ENCODE assay signal across 13 cellular contexts in genomic region chr11:107856180-107856980, GRCh38. TPM values are rescaled to one million over a fixed set of nuclear protein-coding genes. Genes with fewer than 3 reads are reported as not detected.
DNase-seq lines count a peak whose midpoint lies in the region; ATAC-seq lines count a peak whose summit lies in the region.
"Had no signal": no experiment of that assay in that cellular context is flagged by ENCODE, and none has a peak within 500 bp of the region (broad histone marks: within the 10 kb centered on the region; RNA-seq: fewer than 3 reads in every experiment).

No MANE protein-coding gene starts in this region.

- H3K36me3 Mint-ChIP-seq in CD8-positive, alpha-beta memory T cell, result peaks cover 0 to 9% (median 3%) of the 10 kb centered on the region in 3 donors
- H3K36me3 Mint-ChIP-seq in activated naive CD8-positive, alpha-beta T cell treated with anti-CD3 and anti-CD28 coated beads, Interleukin-2, amount 50 U/mL, for 24 hours (ENCODE audit: low read depth), result peaks cover 21% of the 10 kb centered on the region
- H3K36me3 Mint-ChIP-seq in naive thymus-derived CD4-positive, alpha-beta T cell, result peaks cover 0 to 3% (median 0%) of the 10 kb centered on the region in 5 donors

- no peaks in the 10 kb centered on the region for H3K9me3 Mint-ChIP-seq in CD8-positive, alpha-beta memory T cell
- H3K9me3 Mint-ChIP-seq in activated naive CD8-positive, alpha-beta T cell treated with anti-CD3 and anti-CD28 coated beads, Interleukin-2, amount 50 U/mL, for 24 hours, result no peaks in the 10 kb centered on the region
- no peaks in the 10 kb centered on the region for H3K9me3 Mint-ChIP-seq in naive thymus-derived CD4-positive, alpha-beta T cell

- H3K4me3 Mint-ChIP-seq in CD8-positive, alpha-beta memory T cell, result peak overlapping the region in 6 of 7 donors; percentile 15 to 100 (median 84)
- H3K4me3 Mint-ChIP-seq in activated naive CD8-positive, alpha-beta T cell treated with anti-CD3 and anti-CD28 coated beads, Interleukin-2, amount 50 U/mL, for 24 hours, result peak overlapping the region; percentile 95
- H3K4me3 Mint-ChIP-seq in naive thymus-derived CD4-positive, alpha-beta T cell, result peak overlapping the region in 7 of 10 donors; percentile 5 to 95 (median 33)

- H3K27ac Mint-ChIP-seq in CD8-positive, alpha-beta memory T cell, result peak overlapping the region in 6 of 8 donors; percentile 24 to 87 (median 64)
- H3K27ac Mint-ChIP-seq in activated naive CD8-positive, alpha-beta T cell treated with anti-CD3 and anti-CD28 coated beads, Interleukin-2, amount 50 U/mL, for 24 hours, result peak overlapping the region; percentile 9
- H3K27ac Mint-ChIP-seq in naive thymus-derived CD4-positive, alpha-beta T cell, result peak overlapping the region in 2 of 9 donors; percentile 54 to 57

- peaks cover 23 to 39% (median 35%) of the 10 kb centered on the region in 3 donors for H3K4me1 Mint-ChIP-seq in CD8-positive, alpha-beta memory T cell
- peaks cover 38% of the 10 kb centered on the region for H3K4me1 Mint-ChIP-seq in activated naive CD8-positive, alpha-beta T cell treated with anti-CD3 and anti-CD28 coated beads, Interleukin-2, amount 50 U/mL, for 24 hours
- H3K4me1 Mint-ChIP-seq in naive thymus-derived CD4-positive, alpha-beta T cell, result peaks cover 5 to 33% (median 26%) of the 10 kb centered on the region in 7 donors

- no peak for ATAC-seq in activated naive CD8-positive, alpha-beta T cell treated with anti-CD3 and anti-CD28 coated beads, Interleukin-2, amount 50 U/mL, for 24 hours
- ATAC-seq in naive thymus-derived CD4-positive, alpha-beta T cell, result no peak
- no peak for ATAC-seq in GM18909 (IDR thresholded peaks at IDR 0.05; ENCODE audit: poor library complexity, unreplicated experiment)

- no peaks in the 10 kb centered on the region for H3K9me3 ChIP-seq in CD8-positive, alpha-beta memory T cell (ENCODE audit: low read length)
- no peaks in the 10 kb centered on the region for H3K9me3 ChIP-seq in HUES48 (ENCODE audit: control insufficient read depth, insufficient read depth, low read length)
- H3K9me3 ChIP-seq in naive thymus-derived CD4-positive, alpha-beta T cell (ENCODE audit: control insufficient read depth in 2 of 3, low read length in 3 of 3), result no peaks in the 10 kb centered on the region
- H3K9me3 ChIP-seq: adrenal gland, neutrophil had no signal

- DNase-seq in CD8-positive, alpha-beta memory T cell, result no peak
- no peak for DNase-seq in activated naive CD8-positive, alpha-beta T cell treated with anti-CD3 and anti-CD28 coated beads, Interleukin-2, amount 50 U/mL, for 24 hours
- DNase-seq in naive thymus-derived CD4-positive, alpha-beta T cell, result no peak
- DNase-seq in hepatic stellate cell (ENCODE audit: low spot score), result no peak
- DNase-seq in NCI-H1436 (lab: John Stamatoyannopoulos, UW), result no peak
- no peak for DNase-seq in A172 (ENCODE audit: low spot score)
- DNase-seq: adrenal gland; DMS79 treated with DMSO at 0.1 percent for 48 hours; NCI-H1048; NK-92 treated with Interleukin-12 subunit alpha and Interleukin-12 subunit beta, amount 100 ng/mL, for 24 hours had no signal

- H3K27ac ChIP-seq in CD8-positive, alpha-beta memory T cell (ENCODE audit: low read depth, low read length), result no peak overlapping the region
- no peak overlapping the region for H3K27ac ChIP-seq in HUES48 (ENCODE audit: low read depth, low read length)
- no peak overlapping the region for H3K27ac ChIP-seq in naive thymus-derived CD4-positive, alpha-beta T cell (ENCODE audit: low read depth, low read length)
- H3K27ac ChIP-seq: adrenal gland, neutrophil had no signal

- H3K4me1 ChIP-seq in CD8-positive, alpha-beta memory T cell (ENCODE audit: insufficient read depth, low read length), result peaks cover 3% of the 10 kb centered on the region
- peaks cover 12% of the 10 kb centered on the region for H3K4me1 ChIP-seq in HUES48 (ENCODE audit: control insufficient read depth, insufficient read depth, low read length)
- no peaks in the 10 kb centered on the region for H3K4me1 ChIP-seq in naive thymus-derived CD4-positive, alpha-beta T cell (ENCODE audit: control insufficient read depth in 2 of 2, insufficient read depth in 2 of 2, low read length in 2 of 2)

- H3K27me3 ChIP-seq in CD8-positive, alpha-beta memory T cell (ENCODE audit: insufficient read depth, low read length, poor library complexity, severe bottlenecking), result no peaks in the 10 kb centered on the region
- H3K27me3 ChIP-seq in HUES48 (ENCODE audit: control insufficient read depth, insufficient read depth, low read length), result peaks cover 11% of the 10 kb centered on the region
- no peaks in the 10 kb centered on the region for H3K27me3 ChIP-seq in naive thymus-derived CD4-positive, alpha-beta T cell (ENCODE audit: control insufficient read depth in 2 of 2, insufficient read depth in 2 of 2, low read length in 2 of 2)
- H3K27me3 ChIP-seq: adrenal gland had no signal

- CTCF ChIA-PET in CD8-positive, alpha-beta memory T cell (lab: Charles Lee), result no interaction called here
- CTCF ChIA-PET in naive thymus-derived CD4-positive, alpha-beta T cell (lab: Charles Lee), result no interaction called here

- no peaks in the 10 kb centered on the region for H3K27me3 Mint-ChIP-seq in CD8-positive, alpha-beta memory T cell
- peaks cover 4% of the 10 kb centered on the region for H3K27me3 Mint-ChIP-seq in activated naive CD8-positive, alpha-beta T cell treated with anti-CD3 and anti-CD28 coated beads, Interleukin-2, amount 50 U/mL, for 24 hours
- peaks cover 0 to 6% (median 0%) of the 10 kb centered on the region in 5 donors for H3K27me3 Mint-ChIP-seq in naive thymus-derived CD4-positive, alpha-beta T cell

- no peak overlapping the region for H3K9ac ChIP-seq in HUES48 (ENCODE audit: low read depth, low read length)

- intact Hi-C loops in naive thymus-derived CD4-positive, alpha-beta T cell (cut with micrococcal nuclease), result loop anchor here (5.0 to 10.0 kb wide), 4 partner anchors 289 to 808 kb away; partner anchors contain the start of genes ALKBH8 (in 2 of the 2), ATM (in 1 of the 2), CWF19L2 (in 1 of the 2) and DDX10 (in 1 of the 2)

- H3K4me3 ChIP-seq in CD8-positive, alpha-beta memory T cell (ENCODE audit: low read length), result no peak overlapping the region
- peak overlapping the region; percentile 85 for H3K4me3 ChIP-seq in HUES48 (ENCODE audit: low read depth, low read length)
- no peak overlapping the region for H3K4me3 ChIP-seq in naive thymus-derived CD4-positive, alpha-beta T cell (ENCODE audit: low read length)
- H3K4me3 ChIP-seq: adrenal gland had no signal

- POLR2A ChIA-PET in CD8-positive, alpha-beta memory T cell (lab: Charles Lee), result no interaction called here
- POLR2A ChIA-PET in naive thymus-derived CD4-positive, alpha-beta T cell (lab: Charles Lee), result no interaction called here

- no peaks in the 10 kb centered on the region for H3K36me3 ChIP-seq in CD8-positive, alpha-beta memory T cell (ENCODE audit: insufficient read depth, low read length)
- no peaks in the 10 kb centered on the region for H3K36me3 ChIP-seq in HUES48 (ENCODE audit: control insufficient read depth, insufficient read depth, low read length)
- H3K36me3 ChIP-seq in naive thymus-derived CD4-positive, alpha-beta T cell (ENCODE audit: control insufficient read depth in 2 of 3, insufficient read depth in 3 of 3, low read length in 3 of 3), result peaks cover 0 to 3% (median 0%) of the 10 kb centered on the region in 3 experiments
- H3K36me3 ChIP-seq: adrenal gland, neutrophil had no signal

RNA-seq across cellular contexts. Expression of gene SLC35F2, which starts 2.2 kb away (rescaled TPM):
- 10 to 100 TPM; 32.0 to 34.5 TPM for total RNA-seq in CD8-positive, alpha-beta memory T cell
- polyA plus RNA-seq in CD8-positive, alpha-beta memory T cell, result 11.6 TPM
- 1 to 10 TPM; 3.8 to 8.9 (median 4.5) TPM for total RNA-seq in naive thymus-derived CD4-positive, alpha-beta T cell
- polyA plus RNA-seq in naive thymus-derived CD4-positive, alpha-beta T cell, result 1 to 10 TPM; 3.7 to 4.2 TPM
- total RNA-seq in A172 (2014; rRNA removed; shearing (Covaris generic)), result 11.2 and 13.8 TPM in 2 replicates

Comparison
In these comparisons a context has a peak if more than half of its experiments do, and no peak if none do; other contexts are left out.
1. H3K4me3 Mint-ChIP-seq: peak in every context shown above with its lines; median percentile 95 in activated naive CD8-positive, alpha-beta T cell treated with anti-CD3 and anti-CD28 coated beads, Interleukin-2, amount 50 U/mL, for 24 hours; 84 in CD8-positive, alpha-beta memory T cell; 33 in naive thymus-derived CD4-positive, alpha-beta T cell.